Comparison of ENCODE assay signal across 8 cellular contexts in genomic region chr1:28370220-28371010, GRCh38. TPM values are rescaled to one million over a fixed set of nuclear protein-coding genes. Genes with fewer than 3 reads are reported as not detected.
DNase-seq lines count a peak whose midpoint lies in the region; ATAC-seq lines count a peak whose summit lies in the region.

No MANE protein-coding gene starts in this region.

- H3K27ac ChIP-seq in SJSA1 = peak overlapping the region; percentile 88

- H3K27me3 ChIP-seq in SJSA1 (replicated peaks) = no peaks in the 10 kb centered on the region

- peak; percentile 7 for DNase-seq in activated gamma-delta T cell treated with Interleukin-2 at 50 U/mL for 16 hours
- no peak for DNase-seq in activated gamma-delta T cell (lab: John Stamatoyannopoulos, UW)
- DNase-seq in SJSA1 (ENCODE audit: low read depth in 1 of 2, low spot score in 2 of 2) = peak; percentile 24 to 55
- DNase-seq in cerebellar cortex (ENCODE audit: low spot score) = peak; percentile 35
- peak; percentile 63 for DNase-seq in kidney tubule cell (ENCODE audit: low spot score)
- DNase-seq in stimulated activated CD8-positive, alpha-beta memory T cell treated with anti-CD3 and anti-CD28 coated beads, Interleukin-4, amount 100 ng/mL, for 24 hours (ENCODE audit: low read depth) = peak; percentile 2
- DNase-seq in cortex of kidney (lab: John Stamatoyannopoulos, UW) = no peak

- peak overlapping the region; percentile 73 for H3K4me3 ChIP-seq in SJSA1

- H3K9me3 ChIP-seq in SJSA1 (replicated peaks) = no peaks in the 10 kb centered on the region

- ATAC-seq in HG03196 (IDR thresholded peaks at IDR 0.05; ENCODE audit: unreplicated experiment) = peak; percentile 22

- peaks cover 28% of the 10 kb centered on the region for H3K36me3 ChIP-seq in SJSA1

- peaks cover 27% of the 10 kb centered on the region for H3K4me1 ChIP-seq in SJSA1 (replicated peaks)

RNA-seq across cellular contexts. Expression of gene PHACTR4, which starts 0.9 kb away (rescaled TPM):
- 9.7 and 13.9 TPM in 2 replicates for total RNA-seq in SJSA1 (2014; rRNA removed; shearing (Covaris generic))

RNA-seq across cellular contexts. Expression of gene MED18, which starts 41.6 kb away (rescaled TPM):
- total RNA-seq in SJSA1 (2014; rRNA removed; shearing (Covaris generic)) = 12.4 and 15.3 TPM in 2 replicates

Comparison
In these comparisons a context has a peak if more than half of its experiments do, and no peak if none do; other contexts are left out.
1. DNase-seq: peak in activated gamma-delta T cell treated with Interleukin-2 at 50 U/mL for 16 hours (single experiment), SJSA1 (2 of 2), cerebellar cortex (single experiment), kidney tubule cell (single experiment) and stimulated activated CD8-positive, alpha-beta memory T cell treated with anti-CD3 and anti-CD28 coated beads, Interleukin-4, amount 100 ng/mL, for 24 hours (single experiment); none in activated gamma-delta T cell (single experiment) and cortex of kidney (single experiment).